ENCODE assay signal across 1 cellular context in genomic region chr19:42091300-42092266, GRCh38.
A peak's percentile ranks its signal among the peaks of the same experiment; 100 is the strongest.
TF ChIP-seq lines count a peak whose summit lies in the region.

No MANE protein-coding gene starts in this region.

TF ChIP-seq in K562, 482 proteins besides CTCF, POLR2A, EP300 and RAD21 (continues in another document):
- no peak for TF ChIP-seq ARID3B (CRISPR knock-in tag; IDR thresholded peaks at IDR 0.05; ENCODE audit: borderline replicate concordance)
- TF ChIP-seq E2F6 (IDR thresholded peaks at IDR 0.05; ENCODE audit: borderline replicate concordance in 1 of 2, extremely low read depth in 1 of 2, insufficient read depth in 1 of 2, insufficient read length in 1 of 2, low read depth in 1 of 2, low read length in 1 of 2, poor library complexity in 1 of 2, severe bottlenecking in 1 of 2) = peak; percentile 33 to 58
- no peak for TF ChIP-seq SRSF3 (IDR thresholded peaks at IDR 0.05; ENCODE audit: insufficient read depth, low read length)
- 0 out of 2 replicates have a peak, but pooled peaks have one; percentile 36 for TF ChIP-seq NR4A1 (CRISPR knock-in tag; IDR thresholded peaks at IDR 0.05)
- no peak for TF ChIP-seq NR4A1 (tag; IDR thresholded peaks at IDR 0.05)
- TF ChIP-seq MNT (conservative IDR thresholded peaks at IDR 0.05) = peak in 1 of 2 experiments; percentile 38; a peak in 1 of 4 replicates
- TF ChIP-seq ZNF584 (CRISPR knock-in tag; IDR thresholded peaks at IDR 0.05; ENCODE audit: low read depth) = no peak
- TF ChIP-seq MAZ (CRISPR knock-in tag; conservative IDR thresholded peaks at IDR 0.05 in 1 of 2, IDR thresholded peaks at IDR 0.05 in 1 of 2) = 0 out of 4 replicates have a peak, but pooled peaks of 1 of the 2 experiments have one; percentile 23
- TF ChIP-seq LCOR (CRISPR knock-in tag; IDR thresholded peaks at IDR 0.05) = no peak
- peak; percentile 85 for TF ChIP-seq NFIC (IDR thresholded peaks at IDR 0.05)
- TF ChIP-seq SRSF9 (IDR thresholded peaks at IDR 0.05; ENCODE audit: borderline replicate concordance, low read depth, low read length) = no peak
- no peak for TF ChIP-seq COPS2 (conservative IDR thresholded peaks at IDR 0.05)
- no peak for TF ChIP-seq RBM25 (IDR thresholded peaks at IDR 0.05; ENCODE audit: low read depth, low read length, severe bottlenecking)
- TF ChIP-seq MGA (IDR thresholded peaks at IDR 0.05) = peak; percentile 84
- no peak for TF ChIP-seq RHOXF2B (CRISPR knock-in tag; conservative IDR thresholded peaks at IDR 0.05)
- TF ChIP-seq HCFC1 (IDR thresholded peaks at IDR 0.05; ENCODE audit: low read depth, low read length) = no peak
- no peak for TF ChIP-seq ZNF224 (CRISPR knock-in tag; IDR thresholded peaks at IDR 0.05)
- no peak for TF ChIP-seq ID3 (CRISPR knock-in tag; IDR thresholded peaks at IDR 0.05)
- TF ChIP-seq ID3 (tag; IDR thresholded peaks at IDR 0.05) = no peak
- TF ChIP-seq MCM7 (IDR thresholded peaks at IDR 0.05) = no peak
- TF ChIP-seq ZNF197 (CRISPR knock-in tag; IDR thresholded peaks at IDR 0.05; ENCODE audit: low read depth) = no peak
- TF ChIP-seq ZBTB17 (CRISPR knock-in tag; IDR thresholded peaks at IDR 0.05) = peak; percentile 97
- peak in 1 of 2 experiments; percentile 26; a peak in 1 of 3 replicates for TF ChIP-seq CBX3 (IDR thresholded peaks at IDR 0.05; ENCODE audit: borderline replicate concordance in 1 of 2, low read length in 2 of 2)
- no peak for TF ChIP-seq KDM4B (IDR thresholded peaks at IDR 0.05; ENCODE audit: borderline replicate concordance in 2 of 2, low read depth in 1 of 2)
- TF ChIP-seq L3MBTL2 (IDR thresholded peaks at IDR 0.05) = peak; percentile 85
- TF ChIP-seq EZH2 (IDR thresholded peaks at IDR 0.05; ENCODE audit: borderline replicate concordance, low read depth, low read length) = no peak
- TF ChIP-seq NCOA4 (IDR thresholded peaks at IDR 0.05; ENCODE audit: partially characterized antibody) = no peak
- no peak for TF ChIP-seq ZNF830 (CRISPR knock-in tag; IDR thresholded peaks at IDR 0.05)
- no peak for TF ChIP-seq CUX1 (CRISPR knock-in tag; IDR thresholded peaks at IDR 0.05)
- no peak for TF ChIP-seq NFXL1 (CRISPR knock-in tag; IDR thresholded peaks at IDR 0.05)
- no peak for TF ChIP-seq CGGBP1 (CRISPR knock-in tag; IDR thresholded peaks at IDR 0.05)
